In the genomic region with DNA sequence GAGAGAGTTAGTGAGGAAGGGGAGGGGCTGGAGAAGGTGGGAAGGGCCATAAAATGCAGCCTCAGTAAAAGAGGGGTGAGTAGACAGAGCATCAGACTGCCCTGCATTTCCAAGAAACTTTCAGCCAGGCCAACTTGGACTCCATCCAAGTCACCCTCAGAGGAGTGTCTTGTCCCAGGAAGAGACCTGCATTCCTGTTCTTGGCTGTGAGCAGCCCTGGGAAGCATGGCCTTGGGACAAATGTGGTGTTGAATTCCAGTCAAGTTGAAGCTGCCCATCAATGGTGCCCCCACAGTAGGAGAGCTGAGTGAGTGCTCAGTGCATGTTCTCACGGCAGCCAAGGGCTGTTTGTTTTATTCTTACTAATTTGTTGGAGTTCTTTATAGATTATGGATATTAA, we compare ENCODE assay signal across 20 cellular contexts. TPM values are rescaled to one million over a fixed set of nuclear protein-coding genes. Genes with fewer than 3 reads are reported as not detected.
"Had no signal": no experiment of that assay in that cellular context is flagged by ENCODE, and none has a peak within 500 bp of the region (broad histone marks: within the 10 kb centered on the region; RNA-seq: fewer than 3 reads in every experiment).

No MANE protein-coding gene starts in this region.

- H3K27ac Mint-ChIP-seq: IgD-negative memory B cell had no signal

- H3K4me3 Mint-ChIP-seq: IgD-negative memory B cell had no signal

- H3K4me1 Mint-ChIP-seq: IgD-negative memory B cell had no signal

- DNase-seq: Kasumi-1; MV-4-11; NCI-H1048; NCI-H1436; NCI-H187; NCI-H2029; NCI-H2081 treated with DMSO at 0.1 percent for 48 hours; NCI-H2227 treated with DMSO at 0.1 percent for 48 hours; NCI-H526 treated with DMSO at 0.1 percent for 48 hours; NCI-H748 treated with DMSO at 0.1 percent for 48 hours; NK-92 treated with Interleukin-12 subunit alpha and Interleukin-12 subunit beta, amount 100 ng/mL, for 24 hours; PC-3; SHP77 treated with DMSO at 0.1 percent for 48 hours; SJCRH30; T-helper 1 cell had no signal

- H3K36me3 Mint-ChIP-seq: IgD-negative memory B cell had no signal

RNA-seq across cellular contexts. Expression of a gene that starts 35.0 kb away (rescaled TPM):
- total RNA-seq: K562, M059J, NCI-H460, PC-3, Right ventricle myocardium inferior, SJCRH30 had no signal
